In genomic region chr5:53406630-53407316, GRCh38 we compare ENCODE assay signal across 13 cellular contexts.
DNase-seq lines count a peak whose midpoint lies in the region; ATAC-seq, FAIRE-seq and TF ChIP-seq lines count a peak whose summit lies in the region.
"Had no signal": no experiment of that assay in that cellular context is flagged by ENCODE, and none has a peak within 500 bp of the region (broad histone marks: within the 10 kb centered on the region; RNA-seq: fewer than 3 reads in every experiment).

No MANE protein-coding gene starts in this region.

- H3K4me3 ChIP-seq in PC-3 (ENCODE audit: low read length) = no peak overlapping the region
- H3K4me3 ChIP-seq in cardiac fibroblast (replicated peaks in 1 of 2; ENCODE audit: low read depth in 2 of 2, low read length in 2 of 2) = no peak overlapping the region
- no peak overlapping the region for H3K4me3 ChIP-seq in dorsolateral prefrontal cortex
- no peak overlapping the region for H3K4me3 ChIP-seq in small intestine (ENCODE audit: low read depth in 1 of 2, low read length in 2 of 2)
- H3K4me3 ChIP-seq: vagina had no signal

- H3K9ac ChIP-seq in PC-3 (ENCODE audit: low read length) = peak overlapping the region; percentile 63

- H3K9me3 ChIP-seq in PC-3 (ENCODE audit: low read length) (no peaks in the 10 kb centered on the region), small intestine (ENCODE audit: control insufficient read depth, low read depth) (no peaks in the 10 kb centered on the region)
- H3K9me3 ChIP-seq: vagina had no signal

- no peak for TF ChIP-seq CTCF in PC-3 (conservative IDR thresholded peaks at IDR 0.05; ENCODE audit: low read depth, low read length)
- no peak for TF ChIP-seq CTCF in cardiac fibroblast (IDR thresholded peaks at IDR 0.05; ENCODE audit: low read depth, low read length)
- TF ChIP-seq CTCF in dorsolateral prefrontal cortex (IDR thresholded peaks at IDR 0.05 in 54 of 56, conservative IDR thresholded peaks at IDR 0.05 in 2 of 56; ENCODE audit: low read depth in 1 of 56, partially characterized antibody in 56 of 56) = no peak

- POLR2A ChIA-PET in PC-3 (lab: Charles Lee; ENCODE audit: unreplicated experiment) = interaction anchor here (0.6 kb wide), 1 partner anchor 505 kb away, joined by 3 read pairs; no protein-coding TSS in a partner anchor

- H3K79me2 ChIP-seq in PC-3 (ENCODE audit: low read length) = no peaks in the 10 kb centered on the region

- ATAC-seq in PC-3 (peak; percentile 93), HG03460 (IDR thresholded peaks at IDR 0.05; ENCODE audit: unreplicated experiment) (no peak), HG02852 (IDR thresholded peaks at IDR 0.05; ENCODE audit: unreplicated experiment) (no peak)
- ATAC-seq: activated naive CD8-positive, alpha-beta T cell treated with anti-CD3 and anti-CD28 coated beads, Interleukin-2, amount 50 U/mL, for 24 hours; CD8-positive, alpha-beta T cell; naive thymus-derived CD8-positive, alpha-beta T cell had no signal

- H2AFZ ChIP-seq in PC-3 (ENCODE audit: low read length) = no peak overlapping the region

- H3K27me3 ChIP-seq in PC-3 (ENCODE audit: low read length) (no peaks in the 10 kb centered on the region), dorsolateral prefrontal cortex (peaks cover 0 to 3% (median 0%) of the 10 kb centered on the region in 45 donors), small intestine (ENCODE audit: control insufficient read depth in 2 of 2, insufficient read depth in 2 of 2, low read length in 2 of 2) (no peaks in the 10 kb centered on the region)
- H3K27me3 ChIP-seq: vagina had no signal

- no peaks in the 10 kb centered on the region for H4K20me1 ChIP-seq in PC-3 (ENCODE audit: low read length)

- peak overlapping the region; percentile 98 for H3K27ac ChIP-seq in PC-3 (ENCODE audit: low read length)
- no peak overlapping the region for H3K27ac ChIP-seq in dorsolateral prefrontal cortex
- H3K27ac ChIP-seq in small intestine (ENCODE audit: low read depth in 1 of 2, low read length in 1 of 2) = no peak overlapping the region
- H3K27ac ChIP-seq: vagina had no signal

- peak; percentile 94 for DNase-seq in EL
- peak; percentile 87 for DNase-seq in PC-3
- peak; percentile 74 to 94 for DNase-seq in cardiac fibroblast (ENCODE audit: low read depth in 2 of 2)
- peak; percentile 69 for DNase-seq in myocyte (ENCODE audit: low read depth)
- DNase-seq in dorsolateral prefrontal cortex = no peak
- DNase-seq in small intestine = no peak
- DNase-seq: activated naive CD8-positive, alpha-beta T cell treated with anti-CD3 and anti-CD28 coated beads, Interleukin-2, amount 50 U/mL, for 24 hours; CD8-positive, alpha-beta T cell; naive thymus-derived CD8-positive, alpha-beta T cell; NCI-H187 had no signal

- H3K9me2 ChIP-seq in PC-3 (replicated peaks; ENCODE audit: low read length) = no peaks in the 10 kb centered on the region

- H3K4me1 ChIP-seq in PC-3 (ENCODE audit: insufficient read depth, low read length) (peaks cover 19% of the 10 kb centered on the region), small intestine (ENCODE audit: control insufficient read depth in 2 of 2, insufficient read depth in 1 of 2, low read depth in 1 of 2, low read length in 1 of 2) (no peaks in the 10 kb centered on the region)
- H3K4me1 ChIP-seq: vagina had no signal

- no TSS peak for BruUV-seq in PC-3 (replicated peaks; lab: Mats Ljungman, UMichigan)

- H3K36me3 ChIP-seq in PC-3 (ENCODE audit: low read depth, low read length) = no peaks in the 10 kb centered on the region
- H3K36me3 ChIP-seq in small intestine (ENCODE audit: control insufficient read depth in 2 of 2, insufficient read depth in 2 of 2, low read length in 2 of 2) = no peaks in the 10 kb centered on the region
- H3K36me3 ChIP-seq: vagina had no signal

- WGBS in small intestine, 3 donors = 90 to 93% (median 92%) methylated on average over 4 of the region's 4 CpGs

- intact Hi-C loops in PC-3 (cut with micrococcal nuclease) (loop anchor here (1.0 kb wide), 1 partner anchor 44 kb away; no protein-coding TSS in a partner anchor), dorsolateral prefrontal cortex (cut with DNase I) (no loop called here)

- peaks cover 5% of the 10 kb centered on the region for H3F3A ChIP-seq in PC-3 (ENCODE audit: low read length, unreplicated experiment)

- CTCF ChIA-PET in PC-3 (lab: Charles Lee) = interaction anchor here (0.7 kb wide), 1 partner anchor 144 kb away, joined by 4 read pairs; no protein-coding TSS in a partner anchor

- no peak for FAIRE-seq in small intestine (lab: Jason Lieb, UNC)

- H3K4me2 ChIP-seq in PC-3 (ENCODE audit: low read length) = peak overlapping the region; percentile 29; the same call in 1 of the 2 replicates

Comparison
In these comparisons a context has a peak if more than half of its experiments do, and no peak if none do; other contexts are left out.
1. DNase-seq: peak in EL (single experiment), PC-3 (single experiment), cardiac fibroblast (2 of 2) and myocyte (single experiment); none in dorsolateral prefrontal cortex (0 of 10) and small intestine (single experiment).